ENCODE assay signal across 20 cellular contexts in genomic region chr1:21871943-21872342, GRCh38. TPM values are rescaled to one million over a fixed set of nuclear protein-coding genes. Genes with fewer than 3 reads are reported as not detected.
DNase-seq lines count a peak whose midpoint lies in the region; ATAC-seq and TF ChIP-seq lines count a peak whose summit lies in the region.
"Had no signal": no experiment of that assay in that cellular context is flagged by ENCODE, and none has a peak within 500 bp of the region (broad histone marks: within the 10 kb centered on the region; RNA-seq: fewer than 3 reads in every experiment).

No MANE protein-coding gene starts in this region.

- ATAC-seq in GM21786 (IDR thresholded peaks at IDR 0.05; ENCODE audit: unreplicated experiment) = no peak
- no peak for ATAC-seq in HG03097 (IDR thresholded peaks at IDR 0.05; ENCODE audit: low FRiP score, unreplicated experiment)
- ATAC-seq in aorta (ENCODE audit: low FRiP score) = no peak
- ATAC-seq: stimulated activated naive CD8-positive, alpha-beta T cell treated with anti-CD3 and anti-CD28 coated beads, Interleukin-15, Interleukin-2, amounts not matched to agents 100 U/mL and 50 U/mL, for 24 hours had no signal

- no peak overlapping the region for H2BK5ac ChIP-seq in H9 (ENCODE audit: insufficient read length, low read length)

- H3K27ac ChIP-seq in H9 (ENCODE audit: insufficient read length, low read depth, low read length) (no peak overlapping the region), esophagus muscularis mucosa (replicated peaks in 1 of 4) (peak overlapping the region; percentile 77 to 87 (median 82)), stomach (peak overlapping the region in 3 of 5 donors; percentile 10 to 79 (median 43)), aorta (ENCODE audit: low read depth in 1 of 2, low read length in 2 of 2) (peak overlapping the region in 1 of 2 donors; percentile 7)
- H3K27ac ChIP-seq: dorsolateral prefrontal cortex had no signal

- H3K23me2 ChIP-seq in H9 (ENCODE audit: insufficient read length, low read depth, low read length, poor library complexity, severe bottlenecking) = no peaks in the 10 kb centered on the region

- peak overlapping the region in 2 of 3 experiments; percentile 27 to 88; a peak in 2 of 7 replicates for H3K27ac Mint-ChIP-seq in H9
- H3K27ac Mint-ChIP-seq: activated naive CD4-positive, alpha-beta T cell treated with anti-CD3 and anti-CD28 coated beads, Interleukin-2, amount 10 ng/mL, durations not matched to agents 7 days and 5 days; nephron had no signal

- no peak overlapping the region for H3K23ac ChIP-seq in H9 (ENCODE audit: insufficient read length, low read depth, low read length)

- no peaks in the 10 kb centered on the region for H3K9me3 Mint-ChIP-seq in H9
- H3K9me3 Mint-ChIP-seq: activated naive CD4-positive, alpha-beta T cell treated with anti-CD3 and anti-CD28 coated beads, Interleukin-2, amount 10 ng/mL, durations not matched to agents 7 days and 5 days; nephron had no signal

- H3K4me3 ChIP-seq in esophagus muscularis mucosa = no peak overlapping the region
- H3K4me3 ChIP-seq in stomach = no peak overlapping the region
- H3K4me3 ChIP-seq in aorta (ENCODE audit: low read length in 2 of 2) = no peak overlapping the region
- H3K4me3 ChIP-seq: dorsolateral prefrontal cortex, esophagus squamous epithelium, heart right ventricle had no signal

- no peaks in the 10 kb centered on the region for H3K27me3 Mint-ChIP-seq in H9 (ENCODE audit: low read depth)

- no peaks in the 10 kb centered on the region for H3K79me1 ChIP-seq in H9 (ENCODE audit: insufficient read depth, low read depth, low read length, poor library complexity, severe bottlenecking)

- H3K27me3 ChIP-seq in H9 (ENCODE audit: insufficient read depth, low read length) (no peaks in the 10 kb centered on the region), esophagus muscularis mucosa (no peaks in the 10 kb centered on the region), stomach (no peaks in the 10 kb centered on the region), aorta (ENCODE audit: control insufficient read depth in 1 of 2, insufficient read depth in 2 of 2, low read length in 1 of 2) (no peaks in the 10 kb centered on the region)
- H3K27me3 ChIP-seq: dorsolateral prefrontal cortex, esophagus squamous epithelium, heart right ventricle had no signal

- no peak overlapping the region for H4K5ac ChIP-seq in H9 (ENCODE audit: insufficient read length, low read depth, low read length)

- H3K4me3 Mint-ChIP-seq in H9 = no peak overlapping the region
- H3K4me3 Mint-ChIP-seq: activated naive CD4-positive, alpha-beta T cell treated with anti-CD3 and anti-CD28 coated beads, Interleukin-2, amount 10 ng/mL, durations not matched to agents 7 days and 5 days; nephron had no signal

- H3K18ac ChIP-seq in H9 (ENCODE audit: insufficient read length, low read depth, low read length) = no peak overlapping the region

- H3K36me3 ChIP-seq in esophagus muscularis mucosa = peaks cover 77 to 100% (median 94%) of the 10 kb centered on the region in 4 donors
- peaks cover 76 to 93% (median 85%) of the 10 kb centered on the region in 4 donors for H3K36me3 ChIP-seq in stomach
- H3K36me3 ChIP-seq in aorta (ENCODE audit: control insufficient read depth in 1 of 2, insufficient read depth in 2 of 2, low read length in 1 of 2) = peaks cover 2 to 12% of the 10 kb centered on the region in 2 donors

- no peak overlapping the region for H2BK20ac ChIP-seq in H9 (ENCODE audit: low read depth, low read length, poor library complexity, severe bottlenecking)

- H2AK5ac ChIP-seq in H9 (ENCODE audit: insufficient read length, low read length) = no peak overlapping the region

- no peak overlapping the region for H3K56ac ChIP-seq in H9 (ENCODE audit: insufficient read length, low read depth, low read length)

- no peak overlapping the region for H2AFZ ChIP-seq in H9 (ENCODE audit: low read length)

- H2BK15ac ChIP-seq in H9 (ENCODE audit: low read depth, low read length) = no peak overlapping the region

- no CpG with 5 or more reads among the region's 13 CpGs for WGBS in H9 (ENCODE audit: extremely low coverage, insufficient read length, low lambda C conversion rate)
- 70% methylated on average over 3 of the region's 13 CpGs for WGBS in esophagus muscularis mucosa
- WGBS in stomach, 5 donors = 72 to 85% (median 78%) methylated on average over 13 of the region's 13 CpGs
- WGBS in aorta, 2 donors = 24 to 28% methylated on average over 13 of the region's 13 CpGs

- no peaks in the 10 kb centered on the region for H4K20me1 ChIP-seq in H9 (ENCODE audit: control insufficient read depth, insufficient read depth, insufficient read length)

- H3K4me1 Mint-ChIP-seq in H9 = peaks cover 5 to 16% of the 10 kb centered on the region in 2 experiments
- H3K4me1 Mint-ChIP-seq: activated naive CD4-positive, alpha-beta T cell treated with anti-CD3 and anti-CD28 coated beads, Interleukin-2, amount 10 ng/mL, durations not matched to agents 7 days and 5 days had no signal

- no peak for DNase-seq in H9
- DNase-seq in RPMI8226 = peak; percentile 79
- no peak for DNase-seq in esophagus muscularis mucosa (ENCODE audit: extremely low spot score)
- no peak for DNase-seq in stomach
- DNase-seq in activated CD4-positive, alpha-beta T cell treated with anti-CD3 and anti-CD28 coated beads, Interleukin-2, amount 50 U/mL, for 1 hour = no peak
- no peak for DNase-seq in aorta
- DNase-seq: activated naive CD4-positive, alpha-beta T cell treated with anti-CD3 and anti-CD28 coated beads, Interleukin-2, amount 10 ng/mL, durations not matched to agents 7 days and 5 days; dorsolateral prefrontal cortex; esophagus squamous epithelium; GF-D8; heart right ventricle; KG1; NCI-H2171 treated with DMSO at 0.1 percent for 48 hours; stimulated activated naive CD8-positive, alpha-beta T cell treated with anti-CD3 and anti-CD28 coated beads, Interleukin-15, Interleukin-2, amounts not matched to agents 100 U/mL and 50 U/mL, for 24 hours; SW 1271 had no signal

- no peaks in the 10 kb centered on the region for H3K9me3 ChIP-seq in H9 (ENCODE audit: control insufficient read depth, low read depth, low read length)
- no peaks in the 10 kb centered on the region for H3K9me3 ChIP-seq in esophagus muscularis mucosa
- H3K9me3 ChIP-seq in stomach = no peaks in the 10 kb centered on the region
- H3K9me3 ChIP-seq in aorta (ENCODE audit: control insufficient read depth, low read length) = no peaks in the 10 kb centered on the region
- H3K9me3 ChIP-seq: esophagus squamous epithelium, heart right ventricle had no signal

- no peak for TF ChIP-seq CTCF in H9 (conservative IDR thresholded peaks at IDR 0.05)
- no peak for TF ChIP-seq CTCF in esophagus muscularis mucosa (IDR thresholded peaks at IDR 0.05)
- no peak for TF ChIP-seq CTCF in stomach (IDR thresholded peaks at IDR 0.05)

- no peak for TF ChIP-seq EP300 in esophagus muscularis mucosa (IDR thresholded peaks at IDR 0.05)
- TF ChIP-seq EP300 in stomach (IDR thresholded peaks at IDR 0.05) = no peak

- H2BK12ac ChIP-seq in H9 (ENCODE audit: insufficient read length, low read depth, low read length) = no peak overlapping the region

- H2BK120ac ChIP-seq in H9 (ENCODE audit: low read depth, low read length, poor library complexity, severe bottlenecking) = no peak overlapping the region

- no peaks in the 10 kb centered on the region for H3K4me1 ChIP-seq in H9 (ENCODE audit: insufficient read depth, low read length)
- peaks cover 16 to 63% (median 49%) of the 10 kb centered on the region in 4 donors for H3K4me1 ChIP-seq in esophagus muscularis mucosa
- peaks cover 12 to 49% (median 31%) of the 10 kb centered on the region in 4 donors for H3K4me1 ChIP-seq in stomach
- H3K4me1 ChIP-seq in aorta (ENCODE audit: control insufficient read depth in 1 of 2, insufficient read depth in 2 of 2, low read length in 2 of 2) = no peaks in the 10 kb centered on the region

- H4K8ac ChIP-seq in H9 (replicated peaks; ENCODE audit: insufficient read length, low read depth, low read length) = no peak overlapping the region

- H3K36me3 Mint-ChIP-seq in H9 (ENCODE audit: insufficient read depth in 1 of 3, low read depth in 3 of 3) = peaks cover 16 to 64% (median 49%) of the 10 kb centered on the region in 3 experiments
- H3K36me3 Mint-ChIP-seq: activated naive CD4-positive, alpha-beta T cell treated with anti-CD3 and anti-CD28 coated beads, Interleukin-2, amount 10 ng/mL, durations not matched to agents 7 days and 5 days had no signal

- TF ChIP-seq POLR2A in esophagus muscularis mucosa (IDR thresholded peaks at IDR 0.05; ENCODE audit: low read depth) (no peak), stomach (IDR thresholded peaks at IDR 0.05) (no peak)

- no peaks in the 10 kb centered on the region for H3K79me2 ChIP-seq in H9 (ENCODE audit: insufficient read depth, low read length)

- H3K14ac ChIP-seq in H9 (ENCODE audit: insufficient read depth, low read length) = no peak overlapping the region

- H3K4ac ChIP-seq in H9 (ENCODE audit: low read depth, low read length) = no peak overlapping the region

- no peak overlapping the region for H4K91ac ChIP-seq in H9 (ENCODE audit: insufficient read length, low read depth, low read length)

- H3T11ph ChIP-seq in H9 (ENCODE audit: low read length) = no peak overlapping the region

- intact Hi-C loops in esophagus muscularis mucosa (cut with DNase I) (no loop called here), stomach (cut with DNase I; ENCODE audit: low total_unique reads) (no loop called here), aorta (cut with DNase I) (loop anchor here in 1 of 2 donors (2.0 kb wide), 1 partner anchor 25 kb away; no protein-coding TSS in a partner anchor)

- H3K9ac ChIP-seq in H9 (ENCODE audit: extremely low read depth, insufficient read length, low read length) = no peak overlapping the region

- no peak overlapping the region for H3K4me2 ChIP-seq in H9 (ENCODE audit: insufficient read depth, insufficient read length, low read length)

RNA-seq across cellular contexts. Expression of gene LDLRAD2, which starts 59.9 kb away (rescaled TPM):
- total RNA-seq in H9 (2021) = 0.88 and 1.0 TPM in 2 replicates
- total RNA-seq in esophagus muscularis mucosa = not detected
- 1 to 10 TPM in 1 of 5 donors, under 1 TPM in 1, not detected in 3; 0.72 to 2.3 TPM for total RNA-seq in stomach
- polyA plus RNA-seq in stomach = 1 to 10 TPM in 2 of 3 donors, under 1 TPM in 1; 0.76 to 2.6 (median 1.6) TPM
- total RNA-seq in aorta = under 1 TPM; 0.15 to 0.42 TPM
- 1 to 10 TPM; 1.8 to 9.0 TPM for polyA plus RNA-seq in aorta
- total RNA-seq: esophagus squamous epithelium, H4, renal cortical epithelial cell had no signal
